Comparison of ENCODE assay signal across 8 cellular contexts in genomic region chr5:14168139-14168792, GRCh38. TPM values are rescaled to one million over a fixed set of nuclear protein-coding genes. Genes with fewer than 3 reads are reported as not detected.
DNase-seq lines count a peak whose midpoint lies in the region; ATAC-seq, FAIRE-seq and TF ChIP-seq lines count a peak whose summit lies in the region.
"Had no signal": no experiment of that assay in that cellular context is flagged by ENCODE, and none has a peak within 500 bp of the region (broad histone marks: within the 10 kb centered on the region; RNA-seq: fewer than 3 reads in every experiment).

No MANE protein-coding gene starts in this region.

- no peak overlapping the region for H2AFZ ChIP-seq in astrocyte (ENCODE audit: low read depth, low read length)

- peaks cover 5% of the 10 kb centered on the region for H3K9me3 ChIP-seq in astrocyte (ENCODE audit: insufficient read depth, low read depth, low read length)
- H3K9me3 ChIP-seq in ascending aorta = no peaks in the 10 kb centered on the region
- H3K9me3 ChIP-seq in body of pancreas = no peaks in the 10 kb centered on the region

- peaks cover 14% of the 10 kb centered on the region for H3K36me3 Mint-ChIP-seq in astrocyte (ENCODE audit: low read depth, unreplicated experiment)

- TF ChIP-seq CTCF in astrocyte (IDR thresholded peaks at IDR 0.05; ENCODE audit: insufficient read depth, low read depth, low read length) (no peak), ascending aorta (IDR thresholded peaks at IDR 0.05) (no peak), body of pancreas (IDR thresholded peaks at IDR 0.05) (no peak)

- H3K27ac ChIP-seq in astrocyte (ENCODE audit: low read depth, low read length) (peak overlapping the region; percentile 90), rectal smooth muscle tissue (ENCODE audit: low read depth, low read length) (peak overlapping the region; percentile 70), ascending aorta (no peak overlapping the region), body of pancreas (no peak overlapping the region)

- no peak for TF ChIP-seq POLR2A in body of pancreas (IDR thresholded peaks at IDR 0.05)

- H4K20me1 ChIP-seq in astrocyte (ENCODE audit: insufficient read depth, low read length) = peaks cover 85% of the 10 kb centered on the region

- peaks cover 100% of the 10 kb centered on the region for H3K79me2 ChIP-seq in astrocyte (ENCODE audit: insufficient read depth, low read length)

- peaks cover 77% of the 10 kb centered on the region for H3K4me1 Mint-ChIP-seq in astrocyte (ENCODE audit: low read depth, unreplicated experiment)

- H3K27ac Mint-ChIP-seq in astrocyte (ENCODE audit: unreplicated experiment) = peak overlapping the region; percentile 88

- peaks cover 10% of the 10 kb centered on the region for H3K9me3 Mint-ChIP-seq in astrocyte (ENCODE audit: unreplicated experiment)

- DNase-seq in astrocyte (ENCODE audit: low read depth) = peak; percentile 75
- DNase-seq in HuH-7 (ENCODE audit: low spot score) = no peak
- DNase-seq in ascending aorta (ENCODE audit: low spot score in 2 of 2) = no peak
- DNase-seq in body of pancreas = no peak
- DNase-seq: heart left ventricle had no signal

- ATAC-seq in GM19035 (IDR thresholded peaks at IDR 0.05; ENCODE audit: unreplicated experiment) (peak; percentile 44), HG02885 (IDR thresholded peaks at IDR 0.05; ENCODE audit: poor library complexity, unreplicated experiment) (peak; percentile 39), body of pancreas (no peak)

- H3K4me1 ChIP-seq in astrocyte (ENCODE audit: insufficient read depth, low read length) = peaks cover 79% of the 10 kb centered on the region
- H3K4me1 ChIP-seq in rectal smooth muscle tissue (ENCODE audit: control insufficient read depth, insufficient read depth, low read length) = peaks cover 32% of the 10 kb centered on the region
- peaks cover 0 to 29% of the 10 kb centered on the region in 2 donors for H3K4me1 ChIP-seq in ascending aorta
- peaks cover 29% of the 10 kb centered on the region for H3K4me1 ChIP-seq in body of pancreas

- no peaks in the 10 kb centered on the region for H3K27me3 ChIP-seq in astrocyte (ENCODE audit: insufficient read depth, low read length)
- no peaks in the 10 kb centered on the region for H3K27me3 ChIP-seq in rectal smooth muscle tissue (ENCODE audit: control insufficient read depth, insufficient read depth, low read length)
- H3K27me3 ChIP-seq in ascending aorta = no peaks in the 10 kb centered on the region
- H3K27me3 ChIP-seq in body of pancreas = no peaks in the 10 kb centered on the region
- H3K27me3 ChIP-seq: heart left ventricle had no signal

- intact Hi-C loops in ascending aorta (cut with DNase I) = no loop called here
- intact Hi-C loops in body of pancreas (cut with DNase I) = no loop called here

- 39 to 51% methylated on average over 6 of the region's 6 CpGs for WGBS in body of pancreas, 2 donors

- H3K36me3 ChIP-seq in astrocyte (ENCODE audit: insufficient read depth, low read length) (peaks cover 7% of the 10 kb centered on the region), rectal smooth muscle tissue (ENCODE audit: control insufficient read depth, insufficient read depth, low read length) (no peaks in the 10 kb centered on the region), ascending aorta (no peaks in the 10 kb centered on the region), body of pancreas (replicated peaks in 1 of 2; ENCODE audit: insufficient read depth in 1 of 2, low read depth in 2 of 2) (no peaks in the 10 kb centered on the region)
- H3K36me3 ChIP-seq: heart left ventricle had no signal

- H3K4me3 ChIP-seq in astrocyte (ENCODE audit: insufficient read depth, low read depth, low read length) (no peak overlapping the region), rectal smooth muscle tissue (ENCODE audit: low read length) (peak overlapping the region; percentile 16), ascending aorta (no peak overlapping the region), body of pancreas (no peak overlapping the region)
- H3K4me3 ChIP-seq: heart left ventricle had no signal

- no peaks in the 10 kb centered on the region for H3K27me3 Mint-ChIP-seq in astrocyte (ENCODE audit: low read depth, unreplicated experiment)

- peak overlapping the region; percentile 67 for H3K4me2 ChIP-seq in astrocyte (ENCODE audit: low read length)

- FAIRE-seq in astrocyte (lab: Jason Lieb, UNC) = no peak

- no peak overlapping the region for H3K9ac ChIP-seq in astrocyte (ENCODE audit: low read length)
- no peak overlapping the region for H3K9ac ChIP-seq in rectal smooth muscle tissue (ENCODE audit: low read length)

- H3K4me3 Mint-ChIP-seq in astrocyte (ENCODE audit: unreplicated experiment) = peak overlapping the region; percentile 7

RNA-seq across cellular contexts. Expression of gene TRIO, which starts 25.1 kb away (rescaled TPM):
- total RNA-seq in astrocyte (291 and 347 TPM in 2 replicates), ascending aorta (262 TPM), body of pancreas (100 to 1,000 TPM in 1 of 2 donors, 10 to 100 TPM in 1; 62.0 to 137 TPM)

Comparison
In these comparisons a context has a peak if more than half of its experiments do, and no peak if none do; other contexts are left out.
1. H3K27ac ChIP-seq: peak in astrocyte (single experiment) and rectal smooth muscle tissue (single experiment); none in ascending aorta (0 of 2) and body of pancreas (0 of 4).